ENCODE assay signal across 1 cellular context in the genomic region with DNA sequence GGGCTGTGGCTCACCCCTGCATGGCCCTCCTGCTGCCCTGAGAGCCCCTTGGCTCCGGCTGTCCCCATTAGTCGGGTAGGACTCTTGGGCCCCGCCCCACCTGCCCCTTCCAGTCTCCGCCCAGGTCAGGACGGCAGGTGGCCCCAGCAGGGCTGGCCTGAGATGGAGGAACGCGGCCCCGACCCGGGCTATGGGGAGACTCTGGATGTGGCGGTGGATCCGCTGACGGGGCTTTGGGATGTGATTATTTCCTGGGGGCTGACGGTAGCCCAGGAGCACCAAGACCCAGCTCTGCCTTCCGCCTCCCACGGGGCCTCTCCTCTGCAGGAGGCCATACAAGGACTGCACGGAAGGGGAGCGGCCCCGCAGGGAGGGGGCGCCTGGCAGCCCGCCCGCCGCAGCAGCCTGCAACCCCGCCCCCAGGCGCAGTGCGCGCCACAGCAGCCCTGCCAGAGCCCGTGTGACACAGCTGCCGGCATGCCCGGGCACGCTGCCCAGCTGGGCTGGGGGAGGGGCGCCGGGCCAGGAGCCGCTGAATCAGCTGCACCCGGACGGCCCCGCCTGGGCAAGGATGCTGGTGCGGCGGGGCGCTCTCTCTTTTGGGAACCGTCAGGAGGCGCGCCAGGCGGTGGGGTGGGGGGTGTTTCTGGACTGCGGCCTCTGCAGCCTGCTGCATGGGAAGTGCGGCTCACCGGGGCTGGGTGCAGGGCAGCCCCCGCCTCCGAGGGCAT.
TF ChIP-seq lines count a peak whose summit lies in the region.

No MANE protein-coding gene starts in this region.

TF ChIP-seq in K562, 482 proteins besides CTCF, POLR2A, EP300 and RAD21 (continued from another document and continues in another):
- TF ChIP-seq ZNF408 (CRISPR knock-in tag; IDR thresholded peaks at IDR 0.05; ENCODE audit: low read depth) (no peak), ARID3A (IDR thresholded peaks at IDR 0.05; ENCODE audit: borderline replicate concordance, low read depth, low read length) (no peak), ZNF253 (CRISPR knock-in tag; conservative IDR thresholded peaks at IDR 0.05) (no peak), NONO (IDR thresholded peaks at IDR 0.05; ENCODE audit: low read depth in 2 of 2, low read length in 1 of 2) (no peak), RBM14 (IDR thresholded peaks at IDR 0.05; ENCODE audit: borderline replicate concordance, insufficient read depth, low read depth, low read length) (no peak), THRB (CRISPR knock-in tag; conservative IDR thresholded peaks at IDR 0.05) (no peak), RFX7 (CRISPR knock-in tag; IDR thresholded peaks at IDR 0.05) (no peak), ZSCAN32 (CRISPR knock-in tag; IDR thresholded peaks at IDR 0.05) (no peak), ESRRA (IDR thresholded peaks at IDR 0.05; ENCODE audit: borderline replicate concordance, low read depth) (0 out of 2 replicates have a peak, but pooled peaks have one; percentile 24), NR3C1 (CRISPR knock-in tag; IDR thresholded peaks at IDR 0.05) (peak; percentile 69; the same call in 1 of the 2 replicates), PYGO2 (tag; IDR thresholded peaks at IDR 0.05) (no peak), ZNF217 (CRISPR knock-in tag; IDR thresholded peaks at IDR 0.05) (no peak), MLLT1 (IDR thresholded peaks at IDR 0.05) (no peak), HNRNPK (IDR thresholded peaks at IDR 0.05; ENCODE audit: low read depth, low read length, poor library complexity, severe bottlenecking) (peak; percentile 96), SMAD2 (IDR thresholded peaks at IDR 0.05; ENCODE audit: low read depth, low read length) (no peak), MAZ (CRISPR knock-in tag; conservative IDR thresholded peaks at IDR 0.05 in 1 of 2, IDR thresholded peaks at IDR 0.05 in 1 of 2) (peak; percentile 80 to 94), SMAD1 (IDR thresholded peaks at IDR 0.05; ENCODE audit: low read depth, low read length, partially characterized antibody) (no peak), NR1H2 (CRISPR knock-in tag; IDR thresholded peaks at IDR 0.05) (no peak), ZNF277 (CRISPR knock-in tag; IDR thresholded peaks at IDR 0.05; ENCODE audit: borderline replicate concordance) (no peak), ZFP30 (CRISPR knock-in tag; IDR thresholded peaks at IDR 0.05; ENCODE audit: borderline replicate concordance) (no peak), CBFA2T3 (IDR thresholded peaks at IDR 0.05) (peak; percentile 36; the same call in 1 of the 2 replicates), BHLHE40 (IDR thresholded peaks at IDR 0.05; ENCODE audit: low read length) (peak; percentile 70), TCF3 (CRISPR knock-in tag; IDR thresholded peaks at IDR 0.05) (no peak), GATAD2A (IDR thresholded peaks at IDR 0.05) (no peak), KDM1A (IDR thresholded peaks at IDR 0.05) (no peak), TEAD4 (IDR thresholded peaks at IDR 0.05; ENCODE audit: low read length) (no peak), TEAD4 (CRISPR knock-in tag; IDR thresholded peaks at IDR 0.05; ENCODE audit: borderline replicate concordance) (no peak), RBFOX2 (IDR thresholded peaks at IDR 0.05; ENCODE audit: low read depth, low read length) (peak; percentile 78), CBX1 (IDR thresholded peaks at IDR 0.05; ENCODE audit: low read depth) (peak; percentile 60; the same call in 1 of the 2 replicates), NCOA2 (IDR thresholded peaks at IDR 0.05; ENCODE audit: partially characterized antibody in 2 of 2) (no peak), ID3 (CRISPR knock-in tag; IDR thresholded peaks at IDR 0.05) (no peak), ID3 (tag; IDR thresholded peaks at IDR 0.05) (no peak), NCOA4 (IDR thresholded peaks at IDR 0.05; ENCODE audit: partially characterized antibody) (no peak), ZBTB17 (CRISPR knock-in tag; IDR thresholded peaks at IDR 0.05) (0 out of 2 replicates have a peak, but pooled peaks have one; percentile 43), ILF3 (IDR thresholded peaks at IDR 0.05; ENCODE audit: borderline replicate concordance) (no peak), HNRNPUL1 (IDR thresholded peaks at IDR 0.05; ENCODE audit: low read length) (no peak), ZNF282 (CRISPR knock-in tag; IDR thresholded peaks at IDR 0.05) (no peak), MCM3 (IDR thresholded peaks at IDR 0.05) (no peak), SMC3 (conservative IDR thresholded peaks at IDR 0.05; ENCODE audit: insufficient read depth, low read depth, low read length) (no peak), EP400 (IDR thresholded peaks at IDR 0.05) (no peak), SAP30 (IDR thresholded peaks at IDR 0.05; ENCODE audit: borderline replicate concordance, insufficient read depth, low read depth, low read length, poor library complexity, severe bottlenecking) (peak; percentile 53), ZNF507 (tag; conservative IDR thresholded peaks at IDR 0.05) (no peak), ZFPM2 (CRISPR knock-in tag; IDR thresholded peaks at IDR 0.05) (no peak), NUFIP1 (IDR thresholded peaks at IDR 0.05; ENCODE audit: partially characterized antibody) (no peak), SRF (CRISPR knock-in tag; IDR thresholded peaks at IDR 0.05) (peak; percentile 81 to 94; a peak in 3 of 4 replicates), PCBP2 (IDR thresholded peaks at IDR 0.05; ENCODE audit: low read depth, low read length, poor library complexity, severe bottlenecking) (no peak), KHSRP (IDR thresholded peaks at IDR 0.05) (no peak), ZNF12 (CRISPR knock-in tag; IDR thresholded peaks at IDR 0.05) (0 out of 2 replicates have a peak, but pooled peaks have one; percentile 11), ZBTB49 (CRISPR knock-in tag; IDR thresholded peaks at IDR 0.05; ENCODE audit: borderline replicate concordance) (no peak), TCFL5 (CRISPR knock-in tag; conservative IDR thresholded peaks at IDR 0.05) (no peak), XRCC4 (IDR thresholded peaks at IDR 0.05; ENCODE audit: extremely low read depth, insufficient read depth, insufficient read length) (no peak), MXI1 (IDR thresholded peaks at IDR 0.05; ENCODE audit: low read depth, low read length) (no peak), GABPB1 (CRISPR knock-in tag; IDR thresholded peaks at IDR 0.05) (no peak), RBM15 (IDR thresholded peaks at IDR 0.05; ENCODE audit: insufficient read depth, low read length) (0 out of 2 replicates have a peak, but pooled peaks have one; percentile 18), PTTG1 (tag; IDR thresholded peaks at IDR 0.05; ENCODE audit: low read depth) (no peak), RBM22 (IDR thresholded peaks at IDR 0.05; ENCODE audit: low read depth, low read length, poor library complexity, severe bottlenecking) (peak; percentile 39), ZBTB7A (IDR thresholded peaks at IDR 0.05; ENCODE audit: borderline replicate concordance, control insufficient read depth, low read depth, low read length) (peak; percentile 77; the same call in 1 of the 2 replicates), FOXA3 (CRISPR knock-in tag; conservative IDR thresholded peaks at IDR 0.05 in 1 of 2, IDR thresholded peaks at IDR 0.05 in 1 of 2) (peak in 1 of 2 experiments; percentile 67; a peak in 1 of 4 replicates), SAFB (IDR thresholded peaks at IDR 0.05; ENCODE audit: borderline replicate concordance, low read depth, low read length) (peak; percentile 60; the same call in 1 of the 2 replicates), HDAC3 (IDR thresholded peaks at IDR 0.05; ENCODE audit: borderline replicate concordance, partially characterized antibody) (no peak), KLF1 (tag; IDR thresholded peaks at IDR 0.05) (peak; percentile 80), TAF1 (IDR thresholded peaks at IDR 0.05; ENCODE audit: control insufficient read depth, extremely low read depth, insufficient read depth, low read length, severe bottlenecking) (peak; percentile 47)
- TF ChIP-seq, protein P1, sequence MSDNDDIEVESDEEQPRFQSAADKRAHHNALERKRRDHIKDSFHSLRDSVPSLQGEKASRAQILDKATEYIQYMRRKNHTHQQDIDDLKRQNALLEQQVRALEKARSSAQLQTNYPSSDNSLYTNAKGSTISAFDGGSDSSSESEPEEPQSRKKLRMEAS (CRISPR knock-in tag; IDR thresholded peaks at IDR 0.05) = peak; percentile 62
- TF ChIP-seq, protein P2, sequence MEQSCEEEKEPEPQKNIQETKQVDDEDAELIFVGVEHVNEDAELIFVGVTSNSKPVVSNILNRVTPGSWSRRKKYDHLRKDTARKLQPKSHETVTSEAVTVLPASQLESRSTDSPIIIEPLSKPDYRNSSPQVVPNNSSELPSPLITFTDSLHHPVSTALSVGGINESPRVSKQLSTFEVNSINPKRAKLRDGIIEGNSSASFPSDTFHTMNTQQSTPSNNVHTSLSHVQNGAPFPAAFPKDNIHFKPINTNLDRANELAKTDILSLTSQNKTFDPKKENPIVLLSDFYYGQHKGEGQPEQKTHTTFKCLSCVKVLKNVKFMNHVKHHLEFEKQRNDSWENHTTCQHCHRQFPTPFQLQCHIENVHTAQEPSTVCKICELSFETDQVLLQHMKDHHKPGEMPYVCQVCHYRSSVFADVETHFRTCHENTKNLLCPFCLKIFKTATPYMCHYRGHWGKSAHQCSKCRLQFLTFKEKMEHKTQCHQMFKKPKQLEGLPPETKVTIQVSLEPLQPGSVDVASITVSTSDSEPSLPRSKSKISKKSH (CRISPR knock-in tag; IDR thresholded peaks at IDR 0.05) = no peak
- TF ChIP-seq, protein P3, sequence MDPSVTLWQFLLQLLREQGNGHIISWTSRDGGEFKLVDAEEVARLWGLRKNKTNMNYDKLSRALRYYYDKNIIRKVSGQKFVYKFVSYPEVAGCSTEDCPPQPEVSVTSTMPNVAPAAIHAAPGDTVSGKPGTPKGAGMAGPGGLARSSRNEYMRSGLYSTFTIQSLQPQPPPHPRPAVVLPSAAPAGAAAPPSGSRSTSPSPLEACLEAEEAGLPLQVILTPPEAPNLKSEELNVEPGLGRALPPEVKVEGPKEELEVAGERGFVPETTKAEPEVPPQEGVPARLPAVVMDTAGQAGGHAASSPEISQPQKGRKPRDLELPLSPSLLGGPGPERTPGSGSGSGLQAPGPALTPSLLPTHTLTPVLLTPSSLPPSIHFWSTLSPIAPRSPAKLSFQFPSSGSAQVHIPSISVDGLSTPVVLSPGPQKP (CRISPR knock-in tag; IDR thresholded peaks at IDR 0.05) = peak; percentile 54; the same call in 1 of the 2 replicates
